ENCODE assay signal across 1 cellular context in genomic region chr15:69160141-69160975, GRCh38.
TF ChIP-seq lines count a peak whose summit lies in the region.

Gene GLCE, plus strand, starts transcription at chr15:69160635. Its CDS starts 95,172 bp downstream, at chr15:69255807.

TF ChIP-seq in HepG2, 621 proteins besides CTCF, POLR2A, EP300 and RAD21 (continued from another document and continues in another):
- no peak; the same call in 1 of the 2 replicates for TF ChIP-seq ZNF121 (CRISPR knock-in tag; IDR thresholded peaks at IDR 0.05)
- TF ChIP-seq PREB (CRISPR knock-in tag; IDR thresholded peaks at IDR 0.05): no peak
- no peak for TF ChIP-seq ZFP36L1 (CRISPR knock-in tag; IDR thresholded peaks at IDR 0.05)
- no peak for TF ChIP-seq ZNF607 (CRISPR knock-in tag; IDR thresholded peaks at IDR 0.05; ENCODE audit: borderline replicate concordance)
- TF ChIP-seq PPARG (CRISPR knock-in tag; conservative IDR thresholded peaks at IDR 0.05): no peak
- TF ChIP-seq ZGPAT (CRISPR knock-in tag; IDR thresholded peaks at IDR 0.05): peak; percentile 77
- TF ChIP-seq POLR2AphosphoS2 (IDR thresholded peaks at IDR 0.05; ENCODE audit: low read depth, low read length): no peak
- TF ChIP-seq ZXDC (CRISPR knock-in tag; IDR thresholded peaks at IDR 0.05): no peak
- TF ChIP-seq ZHX1 (CRISPR knock-in tag; IDR thresholded peaks at IDR 0.05; ENCODE audit: low read depth): no peak
- peak; percentile 74; the same call in 1 of the 2 replicates for TF ChIP-seq ARNT2 (CRISPR knock-in tag; IDR thresholded peaks at IDR 0.05; ENCODE audit: low read depth)
- no peak for TF ChIP-seq SMAD3 (CRISPR knock-in tag; IDR thresholded peaks at IDR 0.05)
- peak; percentile 43; the same call in 1 of the 2 replicates for TF ChIP-seq ZNF232 (CRISPR knock-in tag; IDR thresholded peaks at IDR 0.05; ENCODE audit: borderline replicate concordance)
- TF ChIP-seq ZNF263 (CRISPR knock-in tag; IDR thresholded peaks at IDR 0.05): no peak
- TF ChIP-seq CHD2 (IDR thresholded peaks at IDR 0.05; ENCODE audit: low read depth, low read length): peak; percentile 99
- no peak for TF ChIP-seq NR2F2 (IDR thresholded peaks at IDR 0.05; ENCODE audit: borderline replicate concordance, low read depth)
- TF ChIP-seq HNRNPK (IDR thresholded peaks at IDR 0.05; ENCODE audit: low read depth, low read length, poor library complexity, severe bottlenecking): no peak
- TF ChIP-seq RARA (CRISPR knock-in tag; IDR thresholded peaks at IDR 0.05): peak; percentile 17
- peak; percentile 79 for TF ChIP-seq ZNF883 (CRISPR knock-in tag; IDR thresholded peaks at IDR 0.05; ENCODE audit: not compliant biosample characterization)
- TF ChIP-seq ZNF549 (CRISPR knock-in tag; IDR thresholded peaks at IDR 0.05): no peak
- TF ChIP-seq ZNF512 (CRISPR knock-in tag; IDR thresholded peaks at IDR 0.05): no peak
- peak; percentile 83 for TF ChIP-seq ZNF687 (CRISPR knock-in tag; IDR thresholded peaks at IDR 0.05)
- TF ChIP-seq ZBED4 (CRISPR knock-in tag; IDR thresholded peaks at IDR 0.05; ENCODE audit: borderline replicate concordance): no peak
- TF ChIP-seq IRF1 (CRISPR knock-in tag; IDR thresholded peaks at IDR 0.05; ENCODE audit: low read depth): no peak
- peak; percentile 52; the same call in 1 of the 2 replicates for TF ChIP-seq ELF1 (CRISPR knock-in tag; IDR thresholded peaks at IDR 0.05)
- no peak for TF ChIP-seq NFE2L2 (IDR thresholded peaks at IDR 0.05; ENCODE audit: low read length)
- no peak for TF ChIP-seq ZNF577 (CRISPR knock-in tag; IDR thresholded peaks at IDR 0.05; ENCODE audit: borderline replicate concordance, low read depth)
- peak; percentile 62 for TF ChIP-seq ZNF563 (CRISPR knock-in tag; IDR thresholded peaks at IDR 0.05)
- TF ChIP-seq TEF (CRISPR knock-in tag; IDR thresholded peaks at IDR 0.05): no peak
- TF ChIP-seq HES4 (CRISPR knock-in tag; IDR thresholded peaks at IDR 0.05; ENCODE audit: borderline replicate concordance): peak; percentile 49; the same call in 1 of the 2 replicates
- TF ChIP-seq TMF1 (CRISPR knock-in tag; IDR thresholded peaks at IDR 0.05; ENCODE audit: low read depth): no peak
- peak; percentile 66; the same call in 1 of the 2 replicates for TF ChIP-seq MYC (CRISPR knock-in tag; IDR thresholded peaks at IDR 0.05; ENCODE audit: borderline replicate concordance)
- no peak; the same call in 1 of the 2 replicates for TF ChIP-seq ISL2 (CRISPR knock-in tag; IDR thresholded peaks at IDR 0.05)
- TF ChIP-seq ZNF501 (CRISPR knock-in tag; IDR thresholded peaks at IDR 0.05): peak; percentile 64
- TF ChIP-seq ZNF282 (IDR thresholded peaks at IDR 0.05; ENCODE audit: partially characterized antibody): no peak
- TF ChIP-seq ARID2 (CRISPR knock-in tag; IDR thresholded peaks at IDR 0.05; ENCODE audit: borderline replicate concordance): no peak
- TF ChIP-seq NPAS2 (CRISPR knock-in tag; IDR thresholded peaks at IDR 0.05; ENCODE audit: borderline replicate concordance): no peak
- TF ChIP-seq ZNF432 (CRISPR knock-in tag; IDR thresholded peaks at IDR 0.05; ENCODE audit: borderline replicate concordance): no peak
- TF ChIP-seq MZF1 (CRISPR knock-in tag; IDR thresholded peaks at IDR 0.05; ENCODE audit: borderline replicate concordance): 0 out of 2 replicates have a peak, but pooled peaks have one; percentile 80
- peak; percentile 68; the same call in 1 of the 2 replicates for TF ChIP-seq FOXC1 (CRISPR knock-in tag; IDR thresholded peaks at IDR 0.05; ENCODE audit: borderline replicate concordance)
- TF ChIP-seq GATAD2A (CRISPR knock-in tag; IDR thresholded peaks at IDR 0.05): no peak
- TF ChIP-seq ZNF576 (CRISPR knock-in tag; IDR thresholded peaks at IDR 0.05): no peak
- TF ChIP-seq ZMYM3 (CRISPR knock-in tag; IDR thresholded peaks at IDR 0.05): peak; percentile 25
